Comparison of ENCODE assay signal across 15 cellular contexts in genomic region chr13:29886446-29886845, GRCh38. TPM values are rescaled to one million over a fixed set of nuclear protein-coding genes. Genes with fewer than 3 reads are reported as not detected.
DNase-seq lines count a peak whose midpoint lies in the region; ATAC-seq and TF ChIP-seq lines count a peak whose summit lies in the region.
"Had no signal": no experiment of that assay in that cellular context is flagged by ENCODE, and none has a peak within 500 bp of the region (broad histone marks: within the 10 kb centered on the region; RNA-seq: fewer than 3 reads in every experiment).

No MANE protein-coding gene starts in this region.

- no peak overlapping the region for H2BK120ac ChIP-seq in mesenchymal stem cell (ENCODE audit: low read depth, low read length)

- H3K4me3 Mint-ChIP-seq in nephron progenitor cell = no peak overlapping the region
- no peak overlapping the region for H3K4me3 Mint-ChIP-seq in activated T-helper 1 cell treated with anti-CD3 and anti-CD28 coated beads, Interleukin-12 subunit alpha, Interleukin-12 subunit beta, Interleukin-2, Interleukin-4 antibody, amounts not matched to agents 30 ng/mL and 10 ng/mL and 1 ng/mL, durations not matched to agents 14 hours and 24 hours and 36 hours

- H3K9me3 ChIP-seq in mesenchymal stem cell (ENCODE audit: control insufficient read depth, low read length) = no peaks in the 10 kb centered on the region
- H3K9me3 ChIP-seq: gastroesophageal sphincter had no signal

- ATAC-seq in left cardiac atrium = no peak
- ATAC-seq: gastroesophageal sphincter, K562, Panc1 had no signal

- no peaks in the 10 kb centered on the region for H3K36me3 ChIP-seq in mesenchymal stem cell (ENCODE audit: control insufficient read depth in 1 of 2, insufficient read depth in 2 of 2, low read depth in 1 of 2, low read length in 2 of 2)
- H3K36me3 ChIP-seq: gastroesophageal sphincter had no signal

- no peaks in the 10 kb centered on the region for H3K79me1 ChIP-seq in mesenchymal stem cell (replicated peaks; ENCODE audit: low read length, poor library complexity, severe bottlenecking)

- peak overlapping the region in 1 of 2 experiments; percentile 2 for H3K14ac ChIP-seq in mesenchymal stem cell (ENCODE audit: low read length in 2 of 2)

- H3K4ac ChIP-seq in mesenchymal stem cell (ENCODE audit: low read depth in 1 of 2, low read length in 2 of 2) = no peak overlapping the region

- H2AFZ ChIP-seq in mesenchymal stem cell (ENCODE audit: low read depth, low read length) = no peak overlapping the region
- H2AFZ ChIP-seq: GM23248 had no signal

- no peak overlapping the region for H4K91ac ChIP-seq in mesenchymal stem cell (ENCODE audit: low read length)

- H3K27ac ChIP-seq in mesenchymal stem cell (ENCODE audit: low read length, poor library complexity, severe bottlenecking) = no peak overlapping the region
- H3K27ac ChIP-seq: gastroesophageal sphincter, GM23248 had no signal

- 92% methylated on average over 8 of the region's 8 CpGs for WGBS in mesenchymal stem cell

- no peak overlapping the region for H3K4me3 ChIP-seq in mesenchymal stem cell (ENCODE audit: insufficient read depth in 1 of 2, low read depth in 1 of 2, low read length in 2 of 2)
- H3K4me3 ChIP-seq: gastroesophageal sphincter, GM23248, K562 had no signal

- peaks cover 53% of the 10 kb centered on the region for H3K4me1 Mint-ChIP-seq in nephron progenitor cell
- H3K4me1 Mint-ChIP-seq in activated T-helper 1 cell treated with anti-CD3 and anti-CD28 coated beads, Interleukin-12 subunit alpha, Interleukin-12 subunit beta, Interleukin-2, Interleukin-4 antibody, amounts not matched to agents 30 ng/mL and 10 ng/mL and 1 ng/mL, durations not matched to agents 14 hours and 24 hours and 36 hours (ENCODE audit: low read depth) = peaks cover 32% of the 10 kb centered on the region

- H4K8ac ChIP-seq in mesenchymal stem cell (ENCODE audit: low read length) = no peak overlapping the region

- no peak overlapping the region for H3K23ac ChIP-seq in mesenchymal stem cell (ENCODE audit: low read length in 2 of 2)

- H2BK15ac ChIP-seq in mesenchymal stem cell (ENCODE audit: low read depth, poor library complexity, severe bottlenecking) = no peak overlapping the region

- peak; percentile 9 to 12 for DNase-seq in activated CD4-positive, alpha-beta T cell treated with anti-CD3 and anti-CD28 coated beads for 4 hours
- peak; percentile 81 for DNase-seq in activated CD8-positive, alpha-beta memory T cell treated with anti-CD3 and anti-CD28 coated beads, Interleukin-2, amount 50 U/mL, for 48 hours
- DNase-seq in nephron progenitor cell (no peak), left cardiac atrium (no peak), mesenchymal stem cell (no peak)
- DNase-seq in stimulated activated CD8-positive, alpha-beta memory T cell treated with anti-CD3 and anti-CD28 coated beads, Interleukin-4, amount 100 ng/mL, for 48 hours = peak; percentile 81
- DNase-seq in activated T-helper 1 cell treated with anti-CD3 and anti-CD28 coated beads, Interleukin-12 subunit alpha, Interleukin-12 subunit beta, Interleukin-2, Interleukin-4 antibody, amounts not matched to agents 30 ng/mL and 10 ng/mL and 1 ng/mL, durations not matched to agents 14 hours and 24 hours and 36 hours (ENCODE audit: low spot score) = no peak
- DNase-seq: C1 segment of cervical spinal cord, GM23248, midbrain, NCI-H1417, NCI-H446 treated with DMSO at 0.1 percent for 48 hours had no signal

- H2BK5ac ChIP-seq in mesenchymal stem cell (ENCODE audit: low read depth, low read length, poor library complexity, severe bottlenecking) = no peak overlapping the region

- H2AK5ac ChIP-seq in mesenchymal stem cell (ENCODE audit: low read length, severe bottlenecking) = no peak overlapping the region

- H3K4me1 ChIP-seq in mesenchymal stem cell (ENCODE audit: control insufficient read depth, insufficient read depth, low read depth, low read length) = peaks cover 2% of the 10 kb centered on the region
- H3K4me1 ChIP-seq: gastroesophageal sphincter had no signal

- H3K27me3 Mint-ChIP-seq in nephron progenitor cell (ENCODE audit: low read depth, poor library complexity) = no peaks in the 10 kb centered on the region
- peaks cover 4% of the 10 kb centered on the region for H3K27me3 Mint-ChIP-seq in activated T-helper 1 cell treated with anti-CD3 and anti-CD28 coated beads, Interleukin-12 subunit alpha, Interleukin-12 subunit beta, Interleukin-2, Interleukin-4 antibody, amounts not matched to agents 30 ng/mL and 10 ng/mL and 1 ng/mL, durations not matched to agents 14 hours and 24 hours and 36 hours (ENCODE audit: insufficient read depth)

- no peak overlapping the region for H3K18ac ChIP-seq in mesenchymal stem cell (ENCODE audit: low read depth in 1 of 2, low read length in 2 of 2)

- no peak overlapping the region for H3K4me2 ChIP-seq in mesenchymal stem cell (ENCODE audit: low read length, poor library complexity, severe bottlenecking)

- H3K27me3 ChIP-seq in mesenchymal stem cell (ENCODE audit: control insufficient read depth in 1 of 2, insufficient read depth in 1 of 2, low read length in 2 of 2) = no peaks in the 10 kb centered on the region
- H3K27me3 ChIP-seq: gastroesophageal sphincter had no signal

- TF ChIP-seq CTCF in nephron progenitor cell (IDR thresholded peaks at IDR 0.05) = no peak

- no peak overlapping the region for H2BK12ac ChIP-seq in mesenchymal stem cell (ENCODE audit: low read length in 2 of 2)

- no peaks in the 10 kb centered on the region for H3K36me3 Mint-ChIP-seq in nephron progenitor cell (ENCODE audit: low read depth)
- H3K36me3 Mint-ChIP-seq in activated T-helper 1 cell treated with anti-CD3 and anti-CD28 coated beads, Interleukin-12 subunit alpha, Interleukin-12 subunit beta, Interleukin-2, Interleukin-4 antibody, amounts not matched to agents 30 ng/mL and 10 ng/mL and 1 ng/mL, durations not matched to agents 14 hours and 24 hours and 36 hours (ENCODE audit: low read depth) = no peaks in the 10 kb centered on the region

- no peaks in the 10 kb centered on the region for H3K9me3 Mint-ChIP-seq in nephron progenitor cell
- no peaks in the 10 kb centered on the region for H3K9me3 Mint-ChIP-seq in activated T-helper 1 cell treated with anti-CD3 and anti-CD28 coated beads, Interleukin-12 subunit alpha, Interleukin-12 subunit beta, Interleukin-2, Interleukin-4 antibody, amounts not matched to agents 30 ng/mL and 10 ng/mL and 1 ng/mL, durations not matched to agents 14 hours and 24 hours and 36 hours

- intact Hi-C loops in left cardiac atrium (cut with DNase I) = no loop called here
- intact Hi-C loops in activated T-helper 1 cell treated with anti-CD3 and anti-CD28 coated beads, Interleukin-12 subunit alpha, Interleukin-12 subunit beta, Interleukin-2, Interleukin-4 antibody, amounts not matched to agents 30 ng/mL and 10 ng/mL and 1 ng/mL, durations not matched to agents 14 hours and 24 hours and 36 hours (cut with micrococcal nuclease) = no loop called here

- no peak overlapping the region for H3K9ac ChIP-seq in mesenchymal stem cell (ENCODE audit: low read length)
- H3K9ac ChIP-seq: GM23248 had no signal

- H3K27ac Mint-ChIP-seq in nephron progenitor cell = peak overlapping the region; percentile 50
- H3K27ac Mint-ChIP-seq in activated T-helper 1 cell treated with anti-CD3 and anti-CD28 coated beads, Interleukin-12 subunit alpha, Interleukin-12 subunit beta, Interleukin-2, Interleukin-4 antibody, amounts not matched to agents 30 ng/mL and 10 ng/mL and 1 ng/mL, durations not matched to agents 14 hours and 24 hours and 36 hours = no peak overlapping the region

RNA-seq across cellular contexts. Expression of gene UBL3, which starts 36.0 kb away (rescaled TPM):
- total RNA-seq in left cardiac atrium = 10 to 100 TPM; 21.9 to 22.3 TPM
- 13.1 TPM for polyA plus RNA-seq in mesenchymal stem cell (2013, experiment 1 of 2)
- polyA plus RNA-seq in mesenchymal stem cell (2013, experiment 2 of 2) = 13.9 TPM
- 10.9 and 12.8 TPM in 2 replicates for total RNA-seq in activated T-helper 1 cell treated with anti-CD3 and anti-CD28 coated beads, Interleukin-12 subunit alpha, Interleukin-12 subunit beta, Interleukin-2, Interleukin-4 antibody, amounts not matched to agents 30 ng/mL and 10 ng/mL and 1 ng/mL, durations not matched to agents 14 hours and 24 hours and 36 hours

Comparison
In these comparisons a context has a peak if more than half of its experiments do, and no peak if none do; other contexts are left out.
1. DNase-seq: peak in activated CD4-positive, alpha-beta T cell treated with anti-CD3 and anti-CD28 coated beads for 4 hours (2 of 2), activated CD8-positive, alpha-beta memory T cell treated with anti-CD3 and anti-CD28 coated beads, Interleukin-2, amount 50 U/mL, for 48 hours (single experiment) and stimulated activated CD8-positive, alpha-beta memory T cell treated with anti-CD3 and anti-CD28 coated beads, Interleukin-4, amount 100 ng/mL, for 48 hours (single experiment); none in nephron progenitor cell (single experiment), left cardiac atrium (single experiment), mesenchymal stem cell (single experiment) and activated T-helper 1 cell treated with anti-CD3 and anti-CD28 coated beads, Interleukin-12 subunit alpha, Interleukin-12 subunit beta, Interleukin-2, Interleukin-4 antibody, amounts not matched to agents 30 ng/mL and 10 ng/mL and 1 ng/mL, durations not matched to agents 14 hours and 24 hours and 36 hours (single experiment).